In the genomic region with DNA sequence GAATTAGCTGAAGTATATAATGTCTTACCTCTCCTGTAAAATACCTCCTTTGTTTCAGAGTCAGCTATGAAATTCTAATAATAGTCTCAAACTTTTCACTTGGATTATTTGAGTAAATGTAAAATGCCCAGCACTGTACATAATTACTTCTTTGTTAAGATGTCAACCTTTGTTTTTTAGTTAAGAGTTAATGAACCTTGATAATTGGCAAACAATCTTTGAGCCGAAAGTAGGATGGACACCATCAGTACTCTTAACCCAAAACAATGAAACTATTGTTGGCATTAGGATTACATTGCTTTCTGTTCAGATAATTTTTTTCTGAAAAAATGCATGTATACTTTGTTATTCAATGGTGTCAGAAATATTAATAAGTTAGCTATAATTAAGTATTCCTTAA, we compare ENCODE assay signal across 33 cellular contexts.
"Had no signal": no experiment of that assay in that cellular context is flagged by ENCODE, and none has a peak within 500 bp of the region (broad histone marks: within the 10 kb centered on the region; RNA-seq: fewer than 3 reads in every experiment).

No MANE protein-coding gene starts in this region.

- H3K4me3 Mint-ChIP-seq: activated CD4-positive, alpha-beta memory T cell treated with anti-CD3 and anti-CD28 coated beads, Interleukin-2, amount 10 ng/mL, durations not matched to agents 7 days and 5 days; activated CD8-positive, alpha-beta memory T cell treated with anti-CD3 and anti-CD28 coated beads, Interleukin-2, amount 10 ng/mL, durations not matched to agents 7 days and 5 days; activated naive CD8-positive, alpha-beta T cell treated with anti-CD3 and anti-CD28 coated beads for 36 hours had no signal

- DNase-seq: activated CD4-positive, alpha-beta memory T cell treated with anti-CD3 and anti-CD28 coated beads, Interleukin-2, amount 10 ng/mL, durations not matched to agents 7 days and 5 days; activated CD4-positive, alpha-beta T cell treated with anti-CD3 and anti-CD28 coated beads for 1 hour; activated CD4-positive, alpha-beta T cell treated with anti-CD3 and anti-CD28 coated beads for 48 hours; activated CD4-positive, CD25-positive, alpha-beta regulatory T cell; activated CD8-positive, alpha-beta memory T cell treated with anti-CD3 and anti-CD28 coated beads for 24 hours; activated CD8-positive, alpha-beta memory T cell treated with anti-CD3 and anti-CD28 coated beads, Interleukin-2, amount 10 ng/mL, durations not matched to agents 7 days and 5 days; activated CD8-positive, alpha-beta memory T cell treated with anti-CD3 and anti-CD28 coated beads, Interleukin-2, amount 50 U/mL, for 48 hours; activated effector memory CD4-positive, alpha-beta T cell treated with anti-CD3 and anti-CD28 coated beads, Interleukin-2, amount 50 U/mL, for 16 hours; activated naive CD4-positive, alpha-beta T cell; activated naive CD4-positive, alpha-beta T cell treated with anti-CD3 and anti-CD28 coated beads, Interleukin-2, amount 50 U/mL, for 16 hours; activated naive CD8-positive, alpha-beta T cell treated with anti-CD3 and anti-CD28 coated beads for 36 hours; activated T-cell treated with anti-CD3 and anti-CD28 coated beads, Interleukin-2, amount 50 U/mL, for 48 hours; amniotic stem cell; aorta; cerebellar nuclear complex; MM.1S; MV-4-11; NCI-H1092 treated with DMSO at 0.1 percent for 48 hours; NCI-H1436; NCI-H1694 treated with DMSO at 0.1 percent for 48 hours; NCI-H2029; NCI-H345; NCI-H524 treated with DMSO at 0.1 percent for 48 hours; NK-92 treated with Interleukin-12 subunit alpha and Interleukin-12 subunit beta, amount 100 ng/mL, for 24 hours; PC-9; SW 1271; T1000; WERI-Rb-1 had no signal

- H3K9me3 ChIP-seq: breast epithelium had no signal

- ATAC-seq: activated CD8-positive, alpha-beta memory T cell treated with anti-CD3 and anti-CD28 coated beads, Interleukin-2, amount 10 ng/mL, durations not matched to agents 7 days and 5 days; Right ventricle myocardium inferior had no signal

- H3K36me3 ChIP-seq: breast epithelium had no signal

- H3K4me3 ChIP-seq: breast epithelium, PC-9 had no signal

- H3K27ac Mint-ChIP-seq: activated CD4-positive, alpha-beta memory T cell treated with anti-CD3 and anti-CD28 coated beads, Interleukin-2, amount 10 ng/mL, durations not matched to agents 7 days and 5 days; activated CD8-positive, alpha-beta memory T cell treated with anti-CD3 and anti-CD28 coated beads, Interleukin-2, amount 10 ng/mL, durations not matched to agents 7 days and 5 days; activated naive CD8-positive, alpha-beta T cell treated with anti-CD3 and anti-CD28 coated beads for 36 hours had no signal

- H3K27ac ChIP-seq: breast epithelium, KMS-11, PC-9, RWPE1, WERI-Rb-1 had no signal

- FAIRE-seq: RCC 7860 had no signal

- H3K36me3 Mint-ChIP-seq: activated CD8-positive, alpha-beta memory T cell treated with anti-CD3 and anti-CD28 coated beads, Interleukin-2, amount 10 ng/mL, durations not matched to agents 7 days and 5 days; activated naive CD8-positive, alpha-beta T cell treated with anti-CD3 and anti-CD28 coated beads for 36 hours had no signal

- H3K9me3 Mint-ChIP-seq: activated CD4-positive, alpha-beta memory T cell treated with anti-CD3 and anti-CD28 coated beads, Interleukin-2, amount 10 ng/mL, durations not matched to agents 7 days and 5 days; activated naive CD8-positive, alpha-beta T cell treated with anti-CD3 and anti-CD28 coated beads for 36 hours had no signal

- H3K27me3 ChIP-seq: breast epithelium had no signal
